Comparison of ENCODE assay signal across 1 cellular context in genomic region chr7:129385598-129385997, GRCh38.
TF ChIP-seq lines count a peak whose summit lies in the region.

No MANE protein-coding gene starts in this region.

TF ChIP-seq in GM23338, 12 proteins besides CTCF, POLR2A, EP300 and RAD21 (continued from another document):
- no peak for TF ChIP-seq ZNF462 (CRISPR knock-in tag; IDR thresholded peaks at IDR 0.05)
- TF ChIP-seq POLR2AphosphoS5 (IDR thresholded peaks at IDR 0.05; ENCODE audit: low read depth) = no peak
- no peak for TF ChIP-seq ZNF114 (CRISPR knock-in tag; IDR thresholded peaks at IDR 0.05)
- no peak for TF ChIP-seq ZNF331 (CRISPR knock-in tag; IDR thresholded peaks at IDR 0.05; ENCODE audit: low read depth)
- no peak for TF ChIP-seq REST (IDR thresholded peaks at IDR 0.05; ENCODE audit: unreplicated experiment)
- TF ChIP-seq STAT1 (IDR thresholded peaks at IDR 0.05; ENCODE audit: unreplicated experiment) = no peak
- no peak for TF ChIP-seq EZH2phosphoT487 (IDR thresholded peaks at IDR 0.05; ENCODE audit: unreplicated experiment)
- no peak for TF ChIP-seq JUNB (IDR thresholded peaks at IDR 0.05; ENCODE audit: unreplicated experiment)
- no peak for TF ChIP-seq EZH2 (IDR thresholded peaks at IDR 0.05; ENCODE audit: low read depth, unreplicated experiment)
